ENCODE assay signal across 28 cellular contexts in the genomic region with DNA sequence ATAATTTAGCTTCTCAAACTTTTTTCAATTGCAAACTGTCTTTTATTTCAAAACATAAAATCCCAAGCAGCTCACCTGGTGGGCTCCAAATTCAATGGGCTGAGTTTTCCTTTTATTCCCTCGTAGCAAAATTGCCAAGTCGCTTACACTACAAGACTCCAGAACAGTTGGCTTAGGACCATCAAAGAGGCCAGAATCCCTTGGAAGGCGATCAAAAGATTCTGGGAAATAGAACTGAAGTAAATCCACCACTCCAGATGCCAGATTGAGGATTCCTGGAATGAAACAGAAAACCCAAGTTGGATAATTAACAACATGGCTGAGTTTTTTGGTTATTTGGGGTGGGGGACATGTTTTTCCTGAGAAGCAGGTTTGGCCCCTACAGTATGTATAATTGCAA.
"Had no signal": no experiment of that assay in that cellular context is flagged by ENCODE, and none has a peak within 500 bp of the region (broad histone marks: within the 10 kb centered on the region; RNA-seq: fewer than 3 reads in every experiment).

No MANE protein-coding gene starts in this region.

- ATAC-seq: activated T-cell treated with anti-CD3 and anti-CD28 coated beads, Interleukin-2, amount 50 U/mL, for 72 hours; esophagus mucosa; gastroesophageal sphincter; left colon; natural killer cell; right cardiac atrium; stimulated activated naive CD8-positive, alpha-beta T cell treated with anti-CD3 and anti-CD28 coated beads, Interleukin-15, Interleukin-2, amounts not matched to agents 100 U/mL and 50 U/mL, for 24 hours; WTC11 had no signal

- DNase-seq: activated CD4-positive, alpha-beta memory T cell treated with anti-CD3 and anti-CD28 coated beads, Interleukin-2, amount 10 ng/mL, durations not matched to agents 7 days and 5 days; activated CD4-positive, alpha-beta T cell treated with anti-CD3 and anti-CD28 coated beads for 1 hour; activated CD4-positive, alpha-beta T cell treated with anti-CD3 and anti-CD28 coated beads, Interleukin-2, amount 10 ng/mL, durations not matched to agents 7 days and 5 days; activated naive CD4-positive, alpha-beta T cell treated with anti-CD3 and anti-CD28 coated beads for 36 hours; activated naive CD8-positive, alpha-beta T cell treated with anti-CD3 and anti-CD28 coated beads for 36 hours; activated T-cell treated with anti-CD3 and anti-CD28 coated beads, Interleukin-2, amount 50 U/mL, for 72 hours; adrenal gland; aorta; central memory CD4-positive, alpha-beta T cell; endodermal cell; head of caudate nucleus; hippocampal formation; left colon; mammary epithelial cell; natural killer cell; posterior cingulate gyrus; right cardiac atrium; spleen; stimulated activated naive CD8-positive, alpha-beta T cell treated with anti-CD3 and anti-CD28 coated beads, Interleukin-15, Interleukin-2, amounts not matched to agents 100 U/mL and 50 U/mL, for 24 hours; T-helper 2 cell; testis; trophoblast cell had no signal

- H3K27me3 ChIP-seq: adrenal gland, breast epithelium, gastroesophageal sphincter, spleen, testis had no signal

- H3K4me1 Mint-ChIP-seq: activated CD4-positive, alpha-beta memory T cell treated with anti-CD3 and anti-CD28 coated beads, Interleukin-2, amount 10 ng/mL, durations not matched to agents 7 days and 5 days; activated naive CD8-positive, alpha-beta T cell treated with anti-CD3 and anti-CD28 coated beads for 36 hours; mesothelial cell of epicardium; WTC11 had no signal

- H3K4me1 ChIP-seq: adrenal gland, breast epithelium, gastroesophageal sphincter, spleen, testis had no signal

- H3K27ac Mint-ChIP-seq: activated CD4-positive, alpha-beta memory T cell treated with anti-CD3 and anti-CD28 coated beads, Interleukin-2, amount 10 ng/mL, durations not matched to agents 7 days and 5 days; activated CD4-positive, alpha-beta T cell treated with anti-CD3 and anti-CD28 coated beads, Interleukin-2, amount 10 ng/mL, durations not matched to agents 7 days and 5 days; activated naive CD4-positive, alpha-beta T cell treated with anti-CD3 and anti-CD28 coated beads for 36 hours; activated naive CD8-positive, alpha-beta T cell treated with anti-CD3 and anti-CD28 coated beads for 36 hours; activated T-cell treated with anti-CD3 and anti-CD28 coated beads, Interleukin-2, amount 50 U/mL, for 72 hours; dendritic cell treated with granulocyte-macrophage colony-stimulating factor and Interleukin-4, amounts not matched to agents 40 ng/mL and 50 ng/mL, for 4 days; endodermal cell; mesothelial cell of epicardium; natural killer cell; WTC11 had no signal

- H3K27me3 Mint-ChIP-seq: activated CD4-positive, alpha-beta memory T cell treated with anti-CD3 and anti-CD28 coated beads, Interleukin-2, amount 10 ng/mL, durations not matched to agents 7 days and 5 days; activated CD4-positive, alpha-beta T cell treated with anti-CD3 and anti-CD28 coated beads, Interleukin-2, amount 10 ng/mL, durations not matched to agents 7 days and 5 days; activated naive CD8-positive, alpha-beta T cell treated with anti-CD3 and anti-CD28 coated beads for 36 hours; dendritic cell treated with granulocyte-macrophage colony-stimulating factor and Interleukin-4, amounts not matched to agents 40 ng/mL and 50 ng/mL, for 4 days had no signal

- H3K9me3 Mint-ChIP-seq: activated CD4-positive, alpha-beta memory T cell treated with anti-CD3 and anti-CD28 coated beads, Interleukin-2, amount 10 ng/mL, durations not matched to agents 7 days and 5 days; activated CD4-positive, alpha-beta T cell treated with anti-CD3 and anti-CD28 coated beads, Interleukin-2, amount 10 ng/mL, durations not matched to agents 7 days and 5 days; activated naive CD4-positive, alpha-beta T cell treated with anti-CD3 and anti-CD28 coated beads for 36 hours; activated naive CD8-positive, alpha-beta T cell treated with anti-CD3 and anti-CD28 coated beads for 36 hours; activated T-cell treated with anti-CD3 and anti-CD28 coated beads, Interleukin-2, amount 50 U/mL, for 72 hours; dendritic cell treated with granulocyte-macrophage colony-stimulating factor and Interleukin-4, amounts not matched to agents 40 ng/mL and 50 ng/mL, for 4 days; endodermal cell; mesothelial cell of epicardium; natural killer cell; WTC11 had no signal

- H3K36me3 ChIP-seq: breast epithelium had no signal

- H3K27ac ChIP-seq: adrenal gland, breast epithelium, gastroesophageal sphincter, spleen, testis had no signal

- H3K9me3 ChIP-seq: adrenal gland, breast epithelium, gastroesophageal sphincter, spleen, testis had no signal

- H3K4me3 ChIP-seq: adrenal gland, breast epithelium, gastroesophageal sphincter, spleen, testis had no signal

- H3K4me3 Mint-ChIP-seq: activated CD4-positive, alpha-beta memory T cell treated with anti-CD3 and anti-CD28 coated beads, Interleukin-2, amount 10 ng/mL, durations not matched to agents 7 days and 5 days; activated CD4-positive, alpha-beta T cell treated with anti-CD3 and anti-CD28 coated beads, Interleukin-2, amount 10 ng/mL, durations not matched to agents 7 days and 5 days; activated naive CD4-positive, alpha-beta T cell treated with anti-CD3 and anti-CD28 coated beads for 36 hours; activated naive CD8-positive, alpha-beta T cell treated with anti-CD3 and anti-CD28 coated beads for 36 hours; activated T-cell treated with anti-CD3 and anti-CD28 coated beads, Interleukin-2, amount 50 U/mL, for 72 hours; dendritic cell treated with granulocyte-macrophage colony-stimulating factor and Interleukin-4, amounts not matched to agents 40 ng/mL and 50 ng/mL, for 4 days; endodermal cell; mesothelial cell of epicardium; natural killer cell; WTC11 had no signal
